ENCODE assay signal across 13 cellular contexts in the genomic region with DNA sequence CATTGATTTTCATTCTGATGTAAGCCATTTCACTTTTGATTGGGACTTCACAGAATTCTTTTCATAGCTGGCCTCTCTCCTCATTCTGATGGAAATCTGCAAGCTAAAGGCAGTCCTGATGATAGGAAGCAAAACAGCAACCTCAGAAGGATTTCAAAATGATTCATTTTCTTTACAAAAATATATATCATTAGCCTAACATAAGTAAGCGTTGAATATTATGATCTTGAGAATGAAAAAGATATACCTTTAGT.
"Had no signal": no experiment of that assay in that cellular context is flagged by ENCODE, and none has a peak within 500 bp of the region (broad histone marks: within the 10 kb centered on the region; RNA-seq: fewer than 3 reads in every experiment).

No MANE protein-coding gene starts in this region.

- H3K27me3 ChIP-seq: ascending aorta, neutrophil, tibial nerve, vagina had no signal

- H3K27me3 Mint-ChIP-seq: activated CD4-positive, alpha-beta memory T cell treated with anti-CD3 and anti-CD28 coated beads, Interleukin-2, amount 10 ng/mL, durations not matched to agents 7 days and 5 days; activated naive CD4-positive, alpha-beta T cell treated with anti-CD3 and anti-CD28 coated beads, Interleukin-2, amount 10 ng/mL, durations not matched to agents 7 days and 5 days; dendritic cell treated with granulocyte-macrophage colony-stimulating factor and Interleukin-4, amounts not matched to agents 40 ng/mL and 50 ng/mL, for 4 days had no signal

- H3K36me3 Mint-ChIP-seq: activated naive CD4-positive, alpha-beta T cell treated with anti-CD3 and anti-CD28 coated beads, Interleukin-2, amount 10 ng/mL, durations not matched to agents 7 days and 5 days; naive thymus-derived CD4-positive, alpha-beta T cell had no signal

- DNase-seq: activated CD4-positive, alpha-beta T cell treated with anti-CD3 and anti-CD28 coated beads for 1 hour; activated T-cell treated with anti-CD3 and anti-CD28 coated beads, Interleukin-2, amount 50 U/mL, for 24 hours; effector memory CD4-positive, alpha-beta T cell; heart left ventricle had no signal

- H3K4me3 Mint-ChIP-seq: activated CD4-positive, alpha-beta memory T cell treated with anti-CD3 and anti-CD28 coated beads, Interleukin-2, amount 10 ng/mL, durations not matched to agents 7 days and 5 days; activated naive CD4-positive, alpha-beta T cell treated with anti-CD3 and anti-CD28 coated beads, Interleukin-2, amount 10 ng/mL, durations not matched to agents 7 days and 5 days; activated T-cell treated with anti-CD3 and anti-CD28 coated beads, Interleukin-2, amount 50 U/mL, for 24 hours; dendritic cell treated with granulocyte-macrophage colony-stimulating factor and Interleukin-4, amounts not matched to agents 40 ng/mL and 50 ng/mL, for 4 days; naive thymus-derived CD4-positive, alpha-beta T cell had no signal

- H3K4me1 Mint-ChIP-seq: activated CD4-positive, alpha-beta memory T cell treated with anti-CD3 and anti-CD28 coated beads, Interleukin-2, amount 10 ng/mL, durations not matched to agents 7 days and 5 days; activated naive CD4-positive, alpha-beta T cell treated with anti-CD3 and anti-CD28 coated beads, Interleukin-2, amount 10 ng/mL, durations not matched to agents 7 days and 5 days; naive thymus-derived CD4-positive, alpha-beta T cell had no signal

- ATAC-seq: heart left ventricle had no signal

- H3K9me3 Mint-ChIP-seq: activated CD4-positive, alpha-beta memory T cell treated with anti-CD3 and anti-CD28 coated beads, Interleukin-2, amount 10 ng/mL, durations not matched to agents 7 days and 5 days; activated naive CD4-positive, alpha-beta T cell treated with anti-CD3 and anti-CD28 coated beads, Interleukin-2, amount 10 ng/mL, durations not matched to agents 7 days and 5 days; activated T-cell treated with anti-CD3 and anti-CD28 coated beads, Interleukin-2, amount 50 U/mL, for 24 hours had no signal

- H3K9me3 ChIP-seq: ascending aorta, heart left ventricle, neutrophil, tibial nerve, vagina had no signal

- H3K27ac Mint-ChIP-seq: activated CD4-positive, alpha-beta memory T cell treated with anti-CD3 and anti-CD28 coated beads, Interleukin-2, amount 10 ng/mL, durations not matched to agents 7 days and 5 days; activated naive CD4-positive, alpha-beta T cell treated with anti-CD3 and anti-CD28 coated beads, Interleukin-2, amount 10 ng/mL, durations not matched to agents 7 days and 5 days; activated T-cell treated with anti-CD3 and anti-CD28 coated beads, Interleukin-2, amount 50 U/mL, for 24 hours; dendritic cell treated with granulocyte-macrophage colony-stimulating factor and Interleukin-4, amounts not matched to agents 40 ng/mL and 50 ng/mL, for 4 days; naive thymus-derived CD4-positive, alpha-beta T cell had no signal

- H3K4me1 ChIP-seq: ascending aorta, heart left ventricle, tibial nerve, vagina had no signal

- H3K27ac ChIP-seq: ascending aorta, heart left ventricle, neutrophil, tibial nerve, vagina had no signal

- H3K4me3 ChIP-seq: ascending aorta, heart left ventricle, lung, tibial nerve, vagina had no signal

- H3K36me3 ChIP-seq: ascending aorta, heart left ventricle, neutrophil, tibial nerve, vagina had no signal
